ENCODE assay signal across 28 cellular contexts in the genomic region with DNA sequence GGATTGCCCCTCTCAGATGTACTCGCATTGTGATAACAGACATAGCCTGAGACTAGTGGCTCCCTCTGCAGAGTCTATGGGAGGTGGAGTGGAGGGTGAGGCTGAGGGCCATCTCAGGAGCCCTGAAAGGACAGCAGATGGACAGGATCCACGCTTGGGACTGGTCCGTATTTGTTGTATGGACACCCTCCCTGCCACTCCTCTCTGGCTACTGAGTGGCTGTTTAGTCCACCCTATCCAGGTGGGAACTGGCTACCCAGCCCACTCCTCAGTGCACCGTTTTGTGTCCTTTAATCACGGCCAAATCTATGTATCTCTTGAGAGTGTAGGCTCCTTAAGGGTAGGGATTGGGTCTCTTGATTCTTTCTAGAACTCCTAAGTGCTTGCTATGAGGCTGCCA. TPM values are rescaled to one million over a fixed set of nuclear protein-coding genes. Genes with fewer than 3 reads are reported as not detected.
"Had no signal": no experiment of that assay in that cellular context is flagged by ENCODE, and none has a peak within 500 bp of the region (broad histone marks: within the 10 kb centered on the region; RNA-seq: fewer than 3 reads in every experiment).

No MANE protein-coding gene starts in this region.

- H3K9me3 Mint-ChIP-seq: activated CD4-positive, alpha-beta T cell treated with anti-CD3 and anti-CD28 coated beads, Interleukin-2, amount 10 ng/mL, durations not matched to agents 24 days and 14 days; activated naive CD4-positive, alpha-beta T cell treated with anti-CD3 and anti-CD28 coated beads, Interleukin-2, amount 50 U/mL, for 72 hours; activated T-cell treated with anti-CD3 and anti-CD28 coated beads, Interleukin-2, amount 50 U/mL, for 72 hours; T-helper 2 cell treated with Interferon-gamma antibody and Interleukin-4, amounts not matched to agents 5 μg/mL and 100 μg/mL, for 36 hours had no signal

- H3K36me3 ChIP-seq: adrenal gland, breast epithelium, SJCRH30 had no signal

- H3K4me3 Mint-ChIP-seq: activated CD4-positive, alpha-beta T cell treated with anti-CD3 and anti-CD28 coated beads, Interleukin-2, amount 10 ng/mL, durations not matched to agents 24 days and 14 days; activated CD8-positive, alpha-beta memory T cell treated with anti-CD3 and anti-CD28 coated beads, Interleukin-2, amount 10 ng/mL, durations not matched to agents 7 days and 5 days; activated naive CD4-positive, alpha-beta T cell treated with anti-CD3 and anti-CD28 coated beads for 36 hours; activated T-cell treated with anti-CD3 and anti-CD28 coated beads, Interleukin-2, amount 50 U/mL, for 72 hours; activated T-helper 17 cell treated with anti-CD3 and anti-CD28 coated beads, Interleukin-2, amount 50 U/mL, for 72 hours; T-helper 2 cell treated with Interferon-gamma antibody and Interleukin-4, amounts not matched to agents 5 μg/mL and 100 μg/mL, for 36 hours had no signal

- H3K4me3 ChIP-seq: adrenal gland, body of pancreas, breast epithelium, SJCRH30, SK-N-MC had no signal

- H3K9me3 ChIP-seq: adrenal gland, body of pancreas had no signal

- ATAC-seq: activated CD8-positive, alpha-beta memory T cell treated with anti-CD3 and anti-CD28 coated beads, Interleukin-2, amount 10 ng/mL, durations not matched to agents 7 days and 5 days; activated naive CD4-positive, alpha-beta T cell treated with anti-CD3 and anti-CD28 coated beads, Interleukin-2, amount 50 U/mL, for 72 hours; activated T-cell treated with anti-CD3 and anti-CD28 coated beads, Interleukin-2, amount 50 U/mL, for 72 hours; activated T-helper 17 cell treated with anti-CD3 and anti-CD28 coated beads, Interleukin-2, amount 50 U/mL, for 72 hours; body of pancreas; Panc1 had no signal

- H3K36me3 Mint-ChIP-seq: activated CD8-positive, alpha-beta memory T cell treated with anti-CD3 and anti-CD28 coated beads, Interleukin-2, amount 10 ng/mL, durations not matched to agents 7 days and 5 days; activated naive CD4-positive, alpha-beta T cell treated with anti-CD3 and anti-CD28 coated beads, Interleukin-2, amount 50 U/mL, for 72 hours had no signal

- H3K27me3 ChIP-seq: SJCRH30 had no signal

- H3K27ac ChIP-seq: adrenal gland, body of pancreas, breast epithelium, SJCRH30, SK-N-MC had no signal

- DNase-seq: activated CD4-positive, alpha-beta T cell treated with anti-CD3 and anti-CD28 coated beads, Interleukin-2, amount 10 ng/mL, durations not matched to agents 24 days and 14 days; activated CD4-positive, alpha-beta T cell treated with anti-CD3 and anti-CD28 coated beads, Interleukin-2, amount 50 U/mL, for 48 hours; activated CD8-positive, alpha-beta memory T cell treated with anti-CD3 and anti-CD28 coated beads, Interleukin-2, amount 10 ng/mL, durations not matched to agents 7 days and 5 days; activated gamma-delta T cell treated with Interleukin-2 at 50 U/mL for 16 hours; activated naive CD4-positive, alpha-beta T cell treated with anti-CD3 and anti-CD28 coated beads for 36 hours; activated T-cell treated with anti-CD3 and anti-CD28 coated beads, Interleukin-2, amount 50 U/mL, for 1 hour; activated T-cell treated with anti-CD3 and anti-CD28 coated beads, Interleukin-2, amount 50 U/mL, for 72 hours; body of pancreas; caudate nucleus; Karpas-422; KBM-7; NCI-H1048; NCI-H1105 treated with DMSO at 0.1 percent for 48 hours; NCI-H1436; NCI-H1694; NCI-H1930; NCI-H2081 treated with DMSO at 0.1 percent for 48 hours; NCI-H345; NCI-H524 treated with DMSO at 0.1 percent for 48 hours; SHP77; SJCRH30 had no signal

- H3K4me1 ChIP-seq: breast epithelium had no signal

- H3K27ac Mint-ChIP-seq: activated CD4-positive, alpha-beta T cell treated with anti-CD3 and anti-CD28 coated beads, Interleukin-2, amount 10 ng/mL, durations not matched to agents 24 days and 14 days; activated CD8-positive, alpha-beta memory T cell treated with anti-CD3 and anti-CD28 coated beads, Interleukin-2, amount 10 ng/mL, durations not matched to agents 7 days and 5 days; activated naive CD4-positive, alpha-beta T cell treated with anti-CD3 and anti-CD28 coated beads for 36 hours; activated naive CD4-positive, alpha-beta T cell treated with anti-CD3 and anti-CD28 coated beads, Interleukin-2, amount 50 U/mL, for 72 hours; activated T-cell treated with anti-CD3 and anti-CD28 coated beads, Interleukin-2, amount 50 U/mL, for 72 hours; activated T-helper 17 cell treated with anti-CD3 and anti-CD28 coated beads, Interleukin-2, amount 50 U/mL, for 72 hours; T-helper 2 cell treated with Interferon-gamma antibody and Interleukin-4, amounts not matched to agents 5 μg/mL and 100 μg/mL, for 36 hours had no signal

- H3K4me1 Mint-ChIP-seq: activated T-helper 17 cell treated with anti-CD3 and anti-CD28 coated beads, Interleukin-2, amount 50 U/mL, for 72 hours had no signal

RNA-seq across cellular contexts. Expression of gene GLI2, which starts 4.5 kb away (rescaled TPM):
- total RNA-seq: activated naive CD4-positive, alpha-beta T cell treated with anti-CD3 and anti-CD28 coated beads for 36 hours; activated naive CD4-positive, alpha-beta T cell treated with anti-CD3 and anti-CD28 coated beads, Interleukin-2, amount 50 U/mL, for 72 hours; activated T-cell treated with anti-CD3 and anti-CD28 coated beads, Interleukin-2, amount 50 U/mL, for 72 hours; activated T-helper 17 cell treated with anti-CD3 and anti-CD28 coated beads, Interleukin-2, amount 50 U/mL, for 72 hours had no signal
